ENCODE assay signal across 19 cellular contexts in genomic region chr10:126893841-126894240, GRCh38. TPM values are rescaled to one million over a fixed set of nuclear protein-coding genes. Genes with fewer than 3 reads are reported as not detected.
A peak's percentile ranks its signal among the peaks of the same experiment; 100 is the strongest.
DNase-seq lines count a peak whose midpoint lies in the region; ATAC-seq and TF ChIP-seq lines count a peak whose summit lies in the region.
"Had no signal": no experiment of that assay in that cellular context is flagged by ENCODE, and none has a peak within 500 bp of the region (broad histone marks: within the 10 kb centered on the region; RNA-seq: fewer than 3 reads in every experiment).

No MANE protein-coding gene starts in this region.

- H4K91ac ChIP-seq in neuronal stem cell (ENCODE audit: low read depth, low read length, poor library complexity), result no peak overlapping the region

- no peak overlapping the region for H3K14ac ChIP-seq in neuronal stem cell (ENCODE audit: low read length)

- no peak overlapping the region for H3K4me2 ChIP-seq in neuronal stem cell (ENCODE audit: insufficient read depth, low read length, poor library complexity, severe bottlenecking)
- H3K4me2 ChIP-seq: A549, GM23338 had no signal

- peaks cover 0 to 4% (median 0%) of the 10 kb centered on the region in 3 experiments for H3K27me3 ChIP-seq in neuronal stem cell (ENCODE audit: control insufficient read depth in 3 of 3, insufficient read depth in 3 of 3, low read depth in 1 of 3, low read length in 3 of 3)
- no peaks in the 10 kb centered on the region for H3K27me3 ChIP-seq in spleen (replicated peaks in 1 of 7)
- no peaks in the 10 kb centered on the region for H3K27me3 ChIP-seq in heart left ventricle

- H3K36me3 ChIP-seq in neuronal stem cell (replicated peaks in 1 of 2; ENCODE audit: control insufficient read depth in 2 of 2, insufficient read depth in 2 of 2, low read length in 2 of 2), result no peaks in the 10 kb centered on the region
- H3K36me3 ChIP-seq in spleen, result no peaks in the 10 kb centered on the region
- no peaks in the 10 kb centered on the region for H3K36me3 ChIP-seq in heart left ventricle
- H3K36me3 ChIP-seq: HAP-1 had no signal

- H3K23ac ChIP-seq in neuronal stem cell (ENCODE audit: low read depth, low read length, poor library complexity), result no peak overlapping the region

- H3K9me3 Mint-ChIP-seq in stimulated activated naive CD8-positive, alpha-beta T cell treated with anti-CD3 and anti-CD28 coated beads, Interleukin-15, amount 100 ng/mL, for 72 hours, result peaks cover 13 to 30% of the 10 kb centered on the region in 2 donors
- H3K9me3 Mint-ChIP-seq: HFFc6 had no signal

- peaks cover 7% of the 10 kb centered on the region in 2 donors for H3K9me3 ChIP-seq in neuronal stem cell (replicated peaks in 1 of 2; ENCODE audit: control insufficient read depth in 2 of 2, insufficient read depth in 1 of 2, low read depth in 1 of 2, low read length in 2 of 2)
- peaks cover 0 to 17% (median 12%) of the 10 kb centered on the region in 8 donors for H3K9me3 ChIP-seq in spleen
- H3K9me3 ChIP-seq in heart left ventricle, result peaks cover 0 to 14% (median 5%) of the 10 kb centered on the region in 12 donors
- H3K9me3 ChIP-seq: A549 had no signal

- H3K4me1 Mint-ChIP-seq in stimulated activated naive CD8-positive, alpha-beta T cell treated with anti-CD3 and anti-CD28 coated beads, Interleukin-15, amount 100 ng/mL, for 72 hours, result no peaks in the 10 kb centered on the region
- H3K4me1 Mint-ChIP-seq: CD4-positive, alpha-beta memory T cell had no signal

- no peaks in the 10 kb centered on the region for H3K27me3 Mint-ChIP-seq in stimulated activated naive CD8-positive, alpha-beta T cell treated with anti-CD3 and anti-CD28 coated beads, Interleukin-15, amount 100 ng/mL, for 72 hours

- H3K4me1 ChIP-seq in neuronal stem cell (ENCODE audit: control insufficient read depth in 2 of 2, insufficient read depth in 1 of 2, low read depth in 1 of 2, low read length in 2 of 2), result no peaks in the 10 kb centered on the region
- no peaks in the 10 kb centered on the region for H3K4me1 ChIP-seq in spleen
- peaks cover 0 to 3% (median 0%) of the 10 kb centered on the region in 12 donors for H3K4me1 ChIP-seq in heart left ventricle
- H3K4me1 ChIP-seq: A549, HAP-1 had no signal

- ATAC-seq in stimulated activated naive CD8-positive, alpha-beta T cell treated with anti-CD3 and anti-CD28 coated beads, Interleukin-15, amount 100 ng/mL, for 72 hours, result peak; percentile 9
- ATAC-seq in stimulated activated naive CD8-positive, alpha-beta T cell treated with anti-CD3 and anti-CD28 coated beads, Interleukin-15, Interleukin-2, amounts not matched to agents 100 U/mL and 50 U/mL, for 24 hours, result no peak
- ATAC-seq in heart left ventricle, result no peak
- ATAC-seq: A549, GM23338 had no signal

- TF ChIP-seq POLR2A in spleen (IDR thresholded peaks at IDR 0.05), result no peak
- no peak for TF ChIP-seq POLR2A in heart left ventricle (IDR thresholded peaks at IDR 0.05)

- no peak overlapping the region for H4K8ac ChIP-seq in neuronal stem cell (ENCODE audit: low read depth, low read length)

- no peak overlapping the region for H2BK15ac ChIP-seq in neuronal stem cell (ENCODE audit: low read length)

- H3K4me3 Mint-ChIP-seq in stimulated activated naive CD8-positive, alpha-beta T cell treated with anti-CD3 and anti-CD28 coated beads, Interleukin-15, amount 100 ng/mL, for 72 hours, result no peak overlapping the region
- H3K4me3 Mint-ChIP-seq: CD4-positive, alpha-beta memory T cell; GM23338; HFFc6 had no signal

- H3K79me1 ChIP-seq in neuronal stem cell (ENCODE audit: low read depth, low read length), result no peaks in the 10 kb centered on the region

- H3K4me3 ChIP-seq in neuronal stem cell (ENCODE audit: low read length in 2 of 2), result no peak overlapping the region
- H3K4me3 ChIP-seq in spleen, result no peak overlapping the region
- H3K4me3 ChIP-seq in heart left ventricle, result no peak overlapping the region
- H3K4me3 ChIP-seq: A549, GM23338, HAP-1 had no signal

- H2BK120ac ChIP-seq in neuronal stem cell (ENCODE audit: low read depth, low read length), result no peak overlapping the region

- TF ChIP-seq CTCF in spleen (IDR thresholded peaks at IDR 0.05 in 8 of 11, conservative IDR thresholded peaks at IDR 0.05 in 3 of 11) (no peak), heart left ventricle (IDR thresholded peaks at IDR 0.05) (no peak)

- H2AK5ac ChIP-seq in neuronal stem cell (ENCODE audit: low read depth, low read length), result no peak overlapping the region

- DNase-seq in stimulated activated naive CD8-positive, alpha-beta T cell treated with anti-CD3 and anti-CD28 coated beads, Interleukin-15, amount 100 ng/mL, for 72 hours, result no peak
- no peak for DNase-seq in stimulated activated naive CD8-positive, alpha-beta T cell treated with anti-CD3 and anti-CD28 coated beads, Interleukin-15, Interleukin-2, amounts not matched to agents 100 U/mL and 50 U/mL, for 24 hours
- DNase-seq in neuronal stem cell (ENCODE audit: low spot score) (no peak), spleen (peak; percentile 59), heart left ventricle (no peak), AG08395 (ENCODE audit: low spot score) (no peak)
- DNase-seq: 8988T; ACHN; C1 segment of cervical spinal cord; Calu3; CD4-positive, alpha-beta memory T cell; COR-L47; DMS53; DMS79 treated with DMSO at 0.1 percent for 48 hours; GF-D8; HFFc6 had no signal

- no peak overlapping the region for H2AFZ ChIP-seq in neuronal stem cell (ENCODE audit: low read length)
- H2AFZ ChIP-seq: GM23338 had no signal

- peak overlapping the region; percentile 33 for H3K18ac ChIP-seq in neuronal stem cell (ENCODE audit: low read length)

- H3K27ac Mint-ChIP-seq in stimulated activated naive CD8-positive, alpha-beta T cell treated with anti-CD3 and anti-CD28 coated beads, Interleukin-15, amount 100 ng/mL, for 72 hours, result no peak overlapping the region
- H3K27ac Mint-ChIP-seq: CD4-positive, alpha-beta memory T cell; GM23338; HFFc6 had no signal

- H2BK12ac ChIP-seq in neuronal stem cell (ENCODE audit: low read length), result no peak overlapping the region

- H3K27ac ChIP-seq in neuronal stem cell (replicated peaks; ENCODE audit: low read length), result no peak overlapping the region
- H3K27ac ChIP-seq in spleen, result no peak overlapping the region
- H3K27ac ChIP-seq in heart left ventricle, result no peak overlapping the region
- H3K27ac ChIP-seq: A549 had no signal

- whole genome bisulfite sequencing in neuronal stem cell (ENCODE audit: extremely low coverage in 2 of 2, insufficient read length in 2 of 2, insufficient replicate concordance in 1 of 2), 2 donors, result no CpG with 5 or more reads among the region's 8 CpGs
- 80 to 86% (median 83%) methylated on average over 8 of the region's 8 CpGs for WGBS in spleen, 5 donors
- WGBS in heart left ventricle, 4 donors, result 79 to 85% (median 81%) methylated on average over 8 of the region's 8 CpGs

- H3K4ac ChIP-seq in neuronal stem cell (ENCODE audit: low read length), result no peak overlapping the region

- no peak overlapping the region for H3K9ac ChIP-seq in neuronal stem cell (ENCODE audit: low read depth, low read length, poor library complexity)

- intact Hi-C loops in spleen (cut with DNase I; ENCODE audit: low total_unique reads) (no loop called here), heart left ventricle (cut with DNase I) (no loop called here)

- H2BK5ac ChIP-seq in neuronal stem cell (ENCODE audit: low read length), result no peak overlapping the region

RNA-seq across cellular contexts. Expression of gene DOCK1, which starts 11.4 kb away (rescaled TPM):
- polyA plus RNA-seq in neuronal stem cell (2013, experiment 1 of 2), result 21.3 TPM
- polyA plus RNA-seq in neuronal stem cell (2013, experiment 2 of 2), result 21.3 TPM
- 10 to 100 TPM; 21.5 to 40.5 (median 35.7) TPM for total RNA-seq in spleen
- polyA plus RNA-seq in spleen, result 1 to 10 TPM; 2.2 to 5.2 (median 2.6) TPM
- 10 to 100 TPM; 13.4 to 31.6 (median 20.6) TPM for total RNA-seq in heart left ventricle
- polyA plus RNA-seq in heart left ventricle, result 10 to 100 TPM in 1 of 2 donors, 1 to 10 TPM in 1; 5.0 to 13.8 TPM
- polyA plus RNA-seq: CD4-positive, alpha-beta memory T cell had no signal
